Comparison of ENCODE assay signal across 18 cellular contexts in genomic region chr15:67415186-67415585, GRCh38.
"Had no signal": no experiment of that assay in that cellular context is flagged by ENCODE, and none has a peak within 500 bp of the region (broad histone marks: within the 10 kb centered on the region; RNA-seq: fewer than 3 reads in every experiment).

No MANE protein-coding gene starts in this region.

- FAIRE-seq: colon, keratinocyte had no signal

- H3K9me3 ChIP-seq: mucosa of descending colon, tibial artery, uterus had no signal

- H3K27me3 ChIP-seq: dorsolateral prefrontal cortex, tibial artery, uterus had no signal

- H3K27ac ChIP-seq: dorsolateral prefrontal cortex, tibial artery, uterus, VCaP had no signal

- H3K36me3 ChIP-seq: tibial artery, uterus had no signal

- DNase-seq: activated CD4-positive, alpha-beta T cell treated with anti-CD3 and anti-CD28 coated beads for 1 hour; activated CD4-positive, alpha-beta T cell treated with anti-CD3 and anti-CD28 coated beads, Interleukin-2, amount 50 U/mL, for 4 hours; activated gamma-delta T cell treated with Interleukin-2 at 50 U/mL for 16 hours; amniotic stem cell; dorsolateral prefrontal cortex; foreskin fibroblast; hippocampal formation; left ventricle myocardium superior; mucosa of descending colon; naive B cell; stimulated activated CD4-positive, alpha-beta T cell treated with anti-CD3 and anti-CD28 coated beads, Interleukin-12 subunit alpha, Interleukin-12 subunit beta, amount 100 ng/mL, for 4 hours; stimulated activated CD4-positive, alpha-beta T cell treated with anti-CD3 and anti-CD28 coated beads, Interleukin-1b, Interleukin-23, amount 100 ng/mL, for 48 hours; stimulated activated naive CD4-positive, alpha-beta T cell treated with Interleukin-2 at 50 U/mL for 16 hours; tibial artery; uterus had no signal

- H3K4me3 ChIP-seq: dorsolateral prefrontal cortex, mucosa of descending colon, tibial artery, uterus had no signal

- H3K4me1 ChIP-seq: uterus had no signal
